13 cellular contexts compared by ENCODE assay signal in the genomic region with DNA sequence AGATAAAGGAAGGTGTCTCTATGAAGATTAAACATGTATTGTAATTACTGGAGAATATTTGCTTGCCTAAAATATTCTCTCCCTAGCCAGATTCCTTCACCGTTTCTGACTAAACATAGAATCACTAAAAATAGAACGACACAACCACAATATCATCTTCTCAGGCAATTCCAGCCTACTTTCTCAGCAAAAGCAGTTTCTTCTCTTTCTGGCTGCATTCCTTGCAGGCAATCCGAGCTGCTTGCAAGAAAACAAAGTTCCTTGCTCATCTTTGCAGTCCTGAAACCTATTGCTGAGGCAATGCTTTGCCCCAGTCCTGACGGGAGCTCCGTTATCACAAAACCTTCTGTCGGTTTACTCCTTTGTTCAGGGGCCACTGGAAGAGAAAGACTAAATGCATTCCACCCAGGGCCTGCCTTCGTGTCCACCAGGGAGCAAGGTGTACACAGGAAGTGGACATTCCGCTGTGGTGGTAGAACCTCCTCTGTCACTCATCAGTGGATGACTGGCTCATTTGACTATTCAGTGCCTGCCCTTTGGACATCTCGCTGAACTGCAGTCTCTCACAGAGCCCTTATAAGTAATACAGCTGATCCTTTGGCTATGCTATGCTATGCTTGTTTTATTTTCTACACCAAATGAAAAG.
DNase-seq lines count a peak whose midpoint lies in the region; FAIRE-seq and TF ChIP-seq lines count a peak whose summit lies in the region.
"Had no signal": no experiment of that assay in that cellular context is flagged by ENCODE, and none has a peak within 500 bp of the region (broad histone marks: within the 10 kb centered on the region; RNA-seq: fewer than 3 reads in every experiment).

No MANE protein-coding gene starts in this region.

- no peak overlapping the region for H3K4me3 Mint-ChIP-seq in activated T-helper 1 cell treated with anti-CD3 and anti-CD28 coated beads, Interleukin-12 subunit alpha, Interleukin-12 subunit beta, Interleukin-2, Interleukin-4 antibody, amounts not matched to agents 30 ng/mL and 10 ng/mL and 1 ng/mL, durations not matched to agents 14 hours and 24 hours and 36 hours
- H3K4me3 Mint-ChIP-seq: activated naive CD4-positive, alpha-beta T cell treated with anti-CD3 and anti-CD28 coated beads, Interleukin-2, amount 50 U/mL, for 24 hours had no signal

- H3K27me3 Mint-ChIP-seq in activated T-helper 1 cell treated with anti-CD3 and anti-CD28 coated beads, Interleukin-12 subunit alpha, Interleukin-12 subunit beta, Interleukin-2, Interleukin-4 antibody, amounts not matched to agents 30 ng/mL and 10 ng/mL and 1 ng/mL, durations not matched to agents 14 hours and 24 hours and 36 hours (ENCODE audit: insufficient read depth) = no peaks in the 10 kb centered on the region
- H3K27me3 Mint-ChIP-seq: activated naive CD4-positive, alpha-beta T cell treated with anti-CD3 and anti-CD28 coated beads, Interleukin-2, amount 50 U/mL, for 24 hours had no signal

- H3K4me1 Mint-ChIP-seq in activated T-helper 1 cell treated with anti-CD3 and anti-CD28 coated beads, Interleukin-12 subunit alpha, Interleukin-12 subunit beta, Interleukin-2, Interleukin-4 antibody, amounts not matched to agents 30 ng/mL and 10 ng/mL and 1 ng/mL, durations not matched to agents 14 hours and 24 hours and 36 hours (ENCODE audit: low read depth) = no peaks in the 10 kb centered on the region
- H3K4me1 Mint-ChIP-seq: activated naive CD4-positive, alpha-beta T cell treated with anti-CD3 and anti-CD28 coated beads, Interleukin-2, amount 50 U/mL, for 24 hours had no signal

- peak; percentile 34 for TF ChIP-seq CTCF in left ventricle myocardium inferior (IDR thresholded peaks at IDR 0.05; ENCODE audit: borderline replicate concordance)

- H3K9me3 ChIP-seq in adipocyte (ENCODE audit: control insufficient read depth, low read length) = no peaks in the 10 kb centered on the region
- no peaks in the 10 kb centered on the region for H3K9me3 ChIP-seq in left ventricle myocardium inferior (replicated peaks)
- H3K9me3 ChIP-seq in HAP-1 = no peaks in the 10 kb centered on the region
- H3K9me3 ChIP-seq: tibial artery had no signal

- H3K9me3 Mint-ChIP-seq in activated T-helper 1 cell treated with anti-CD3 and anti-CD28 coated beads, Interleukin-12 subunit alpha, Interleukin-12 subunit beta, Interleukin-2, Interleukin-4 antibody, amounts not matched to agents 30 ng/mL and 10 ng/mL and 1 ng/mL, durations not matched to agents 14 hours and 24 hours and 36 hours = no peaks in the 10 kb centered on the region
- H3K9me3 Mint-ChIP-seq: activated naive CD4-positive, alpha-beta T cell treated with anti-CD3 and anti-CD28 coated beads, Interleukin-2, amount 50 U/mL, for 24 hours had no signal

- no peak for FAIRE-seq in H54 (lab: Jason Lieb, UNC)

- H3K36me3 Mint-ChIP-seq in activated T-helper 1 cell treated with anti-CD3 and anti-CD28 coated beads, Interleukin-12 subunit alpha, Interleukin-12 subunit beta, Interleukin-2, Interleukin-4 antibody, amounts not matched to agents 30 ng/mL and 10 ng/mL and 1 ng/mL, durations not matched to agents 14 hours and 24 hours and 36 hours (ENCODE audit: low read depth) = no peaks in the 10 kb centered on the region
- H3K36me3 Mint-ChIP-seq: activated naive CD4-positive, alpha-beta T cell treated with anti-CD3 and anti-CD28 coated beads, Interleukin-2, amount 50 U/mL, for 24 hours had no signal

- H3K4me3 ChIP-seq in adipocyte (ENCODE audit: low read length) (peak overlapping the region; percentile 42), left ventricle myocardium inferior (peak overlapping the region; percentile 57), HAP-1 (no peak overlapping the region)
- H3K4me3 ChIP-seq: tibial artery had no signal

- H3K36me3 ChIP-seq in adipocyte (ENCODE audit: control insufficient read depth, insufficient read depth, low read length, severe bottlenecking) (no peaks in the 10 kb centered on the region), left ventricle myocardium inferior (no peaks in the 10 kb centered on the region), HAP-1 (replicated peaks) (no peaks in the 10 kb centered on the region)
- H3K36me3 ChIP-seq: tibial artery had no signal

- H3K27ac ChIP-seq in left ventricle myocardium inferior (replicated peaks) = peak overlapping the region; percentile 22
- H3K27ac ChIP-seq: tibial artery had no signal

- TF ChIP-seq POLR2A in H54 (IDR thresholded peaks at IDR 0.05; ENCODE audit: low read depth, low read length) = no peak

- peak; percentile 5 for DNase-seq in H54 (ENCODE audit: insufficient read length, low spot score)
- peak; percentile 62 for DNase-seq in adipocyte (ENCODE audit: low read depth)
- no peak for DNase-seq in left ventricle myocardium inferior
- peak; percentile 50 for DNase-seq in putamen (ENCODE audit: low spot score)
- DNase-seq in epidermal melanocyte (ENCODE audit: insufficient read length, low spot score) = no peak
- no peak for DNase-seq in activated T-helper 1 cell treated with anti-CD3 and anti-CD28 coated beads, Interleukin-12 subunit alpha, Interleukin-12 subunit beta, Interleukin-2, Interleukin-4 antibody, amounts not matched to agents 30 ng/mL and 10 ng/mL and 1 ng/mL, durations not matched to agents 14 hours and 24 hours and 36 hours (ENCODE audit: low spot score)
- no peak for DNase-seq in HAP-1 (ENCODE audit: low spot score in 2 of 2)
- no peak for DNase-seq in NCI-H226
- DNase-seq: activated CD4-positive, alpha-beta T cell treated with anti-CD3 and anti-CD28 coated beads, Interleukin-2, amount 50 U/mL, for 4 hours; effector CD8-positive, alpha-beta T cell; NCI-H510A treated with DMSO at 0.1 percent for 48 hours; tibial artery had no signal

- intact Hi-C loops in left ventricle myocardium inferior (cut with micrococcal nuclease) = no loop called here
- intact Hi-C loops in activated T-helper 1 cell treated with anti-CD3 and anti-CD28 coated beads, Interleukin-12 subunit alpha, Interleukin-12 subunit beta, Interleukin-2, Interleukin-4 antibody, amounts not matched to agents 30 ng/mL and 10 ng/mL and 1 ng/mL, durations not matched to agents 14 hours and 24 hours and 36 hours (cut with micrococcal nuclease) = no loop called here

- H3K27me3 ChIP-seq in adipocyte (replicated peaks; ENCODE audit: control insufficient read depth, insufficient read depth, low read length) (no peaks in the 10 kb centered on the region), left ventricle myocardium inferior (ENCODE audit: low read depth) (no peaks in the 10 kb centered on the region), HAP-1 (ENCODE audit: low read depth) (no peaks in the 10 kb centered on the region)
- H3K27me3 ChIP-seq: tibial artery had no signal

- in situ Hi-C loops in HAP-1 (cut with MboI; ENCODE audit: low sequenced_read_pairs) = no loop called here

- H3K4me1 ChIP-seq in adipocyte (ENCODE audit: control insufficient read depth, insufficient read depth, low read length) (peaks cover 9% of the 10 kb centered on the region), left ventricle myocardium inferior (peaks cover 15% of the 10 kb centered on the region), HAP-1 (no peaks in the 10 kb centered on the region)

- H3K9ac ChIP-seq in adipocyte (ENCODE audit: low read length) = no peak overlapping the region

- no peak overlapping the region for H3K27ac Mint-ChIP-seq in activated T-helper 1 cell treated with anti-CD3 and anti-CD28 coated beads, Interleukin-12 subunit alpha, Interleukin-12 subunit beta, Interleukin-2, Interleukin-4 antibody, amounts not matched to agents 30 ng/mL and 10 ng/mL and 1 ng/mL, durations not matched to agents 14 hours and 24 hours and 36 hours
- H3K27ac Mint-ChIP-seq: activated naive CD4-positive, alpha-beta T cell treated with anti-CD3 and anti-CD28 coated beads, Interleukin-2, amount 50 U/mL, for 24 hours had no signal

Comparison
In these comparisons a context has a peak if more than half of its experiments do, and no peak if none do; other contexts are left out.
1. DNase-seq: peak in H54 (single experiment), adipocyte (single experiment) and putamen (single experiment); none in left ventricle myocardium inferior (single experiment), epidermal melanocyte (single experiment), activated T-helper 1 cell treated with anti-CD3 and anti-CD28 coated beads, Interleukin-12 subunit alpha, Interleukin-12 subunit beta, Interleukin-2, Interleukin-4 antibody, amounts not matched to agents 30 ng/mL and 10 ng/mL and 1 ng/mL, durations not matched to agents 14 hours and 24 hours and 36 hours (single experiment), HAP-1 (0 of 2) and NCI-H226 (single experiment).